ENCODE assay signal across 22 cellular contexts in genomic region chr1:153662269-153662668, GRCh38. TPM values are rescaled to one million over a fixed set of nuclear protein-coding genes. Genes with fewer than 3 reads are reported as not detected.
A peak's percentile ranks its signal among the peaks of the same experiment; 100 is the strongest.
DNase-seq lines count a peak whose midpoint lies in the region; ATAC-seq and TF ChIP-seq lines count a peak whose summit lies in the region.
"Had no signal": no experiment of that assay in that cellular context is flagged by ENCODE, and none has a peak within 500 bp of the region (broad histone marks: within the 10 kb centered on the region; RNA-seq: fewer than 3 reads in every experiment).

No MANE protein-coding gene starts in this region.

- no peak overlapping the region for H3K4me3 ChIP-seq in ACC112 (ENCODE audit: low read depth, low read length)
- H3K4me3 ChIP-seq: coronary artery, tibial nerve had no signal

- TF ChIP-seq CTCF in Calu3 (IDR thresholded peaks at IDR 0.05; ENCODE audit: unreplicated experiment) (no peak), nephron progenitor cell (IDR thresholded peaks at IDR 0.05) (no peak)

- intact Hi-C loops in Calu3 (cut with micrococcal nuclease; ENCODE audit: unreplicated experiment), result no loop called here

- peaks cover 28% of the 10 kb centered on the region for H3K36me3 ChIP-seq in ACC112 (ENCODE audit: insufficient read depth, low read length)

- no peak overlapping the region for H3K4me3 Mint-ChIP-seq in Calu3 (ENCODE audit: low read depth, unreplicated experiment)
- no peak overlapping the region for H3K4me3 Mint-ChIP-seq in activated T-helper 17 cell treated with anti-CD3 and anti-CD28 coated beads, Interleukin-2, amount 50 U/mL, for 72 hours
- no peak overlapping the region for H3K4me3 Mint-ChIP-seq in nephron progenitor cell
- H3K4me3 Mint-ChIP-seq: activated naive CD4-positive, alpha-beta T cell treated with anti-CD3 and anti-CD28 coated beads, Interleukin-2, amount 50 U/mL, for 24 hours; natural killer cell treated with Interleukin-12 subunit alpha and Interleukin-12 subunit beta and Interleukin-15 and Interleukin-18, amount 100 ng/mL, for 72 hours; stimulated activated naive CD8-positive, alpha-beta T cell treated with anti-CD3 and anti-CD28 coated beads, Interleukin-15, amount 100 ng/mL, for 72 hours; T-helper 1 cell treated with Interleukin-12 subunit alpha and Interleukin-12 subunit beta and Interleukin-4 antibody, amounts not matched to agents 30 μg/mL and 1 μg/mL, for 36 hours had no signal

- peaks cover 22% of the 10 kb centered on the region for H3K4me1 ChIP-seq in ACC112 (ENCODE audit: control insufficient read depth, insufficient read depth, low read length, unreplicated experiment)

- H3K27me3 Mint-ChIP-seq in Calu3 (ENCODE audit: unreplicated experiment) (no peaks in the 10 kb centered on the region), nephron progenitor cell (ENCODE audit: low read depth, poor library complexity) (peaks cover 3% of the 10 kb centered on the region)
- no peaks in the 10 kb centered on the region for H3K27me3 Mint-ChIP-seq in activated T-helper 17 cell treated with anti-CD3 and anti-CD28 coated beads, Interleukin-2, amount 50 U/mL, for 72 hours
- H3K27me3 Mint-ChIP-seq: activated naive CD4-positive, alpha-beta T cell treated with anti-CD3 and anti-CD28 coated beads, Interleukin-2, amount 50 U/mL, for 24 hours; natural killer cell treated with Interleukin-12 subunit alpha and Interleukin-12 subunit beta and Interleukin-15 and Interleukin-18, amount 100 ng/mL, for 72 hours; stimulated activated naive CD8-positive, alpha-beta T cell treated with anti-CD3 and anti-CD28 coated beads, Interleukin-15, amount 100 ng/mL, for 72 hours had no signal

- H3K27me3 ChIP-seq in ACC112 (ENCODE audit: insufficient read depth, low read length), result no peaks in the 10 kb centered on the region
- H3K27me3 ChIP-seq: tibial nerve had no signal

- no peak overlapping the region for H2AFZ ChIP-seq in ACC112 (ENCODE audit: low read length, unreplicated experiment)

- CTCF ChIA-PET in Calu3 (lab: Charles Lee), result no interaction called here

- no peak for DNase-seq in Calu3
- DNase-seq in nephron progenitor cell, result no peak
- DNase-seq in SIG-M5 treated with dmso at 0.1 percent for 504 hours (lab: John Stamatoyannopoulos, UW; ENCODE audit: unreplicated experiment), result no peak
- DNase-seq in cerebellar nuclear complex (lab: John Stamatoyannopoulos, UW), result no peak
- DNase-seq: AML-193; left colon; NCI-H1436 treated with DMSO at 0.1 percent for 48 hours; NCI-H2171; NCI-H526; SHP77; small intestine; stimulated activated naive CD8-positive, alpha-beta T cell treated with anti-CD3 and anti-CD28 coated beads, Interleukin-15, amount 100 ng/mL, for 72 hours had no signal

- TSS peak; percentile 34 for BruUV-seq in Calu3 (replicated peaks; lab: Mats Ljungman, UMichigan)

- H3K27ac Mint-ChIP-seq in Calu3 (ENCODE audit: unreplicated experiment) (no peak overlapping the region), nephron progenitor cell (peak overlapping the region; percentile 85)
- H3K27ac Mint-ChIP-seq in activated T-helper 17 cell treated with anti-CD3 and anti-CD28 coated beads, Interleukin-2, amount 50 U/mL, for 72 hours, result peak overlapping the region; percentile 61
- H3K27ac Mint-ChIP-seq: stimulated activated naive CD8-positive, alpha-beta T cell treated with anti-CD3 and anti-CD28 coated beads, Interleukin-15, amount 100 ng/mL, for 72 hours; T-helper 1 cell treated with Interleukin-12 subunit alpha and Interleukin-12 subunit beta and Interleukin-4 antibody, amounts not matched to agents 30 μg/mL and 1 μg/mL, for 36 hours had no signal

- no peaks in the 10 kb centered on the region for H3K9me3 Mint-ChIP-seq in Calu3 (ENCODE audit: low read depth, unreplicated experiment)
- no peaks in the 10 kb centered on the region for H3K9me3 Mint-ChIP-seq in activated T-helper 17 cell treated with anti-CD3 and anti-CD28 coated beads, Interleukin-2, amount 50 U/mL, for 72 hours
- no peaks in the 10 kb centered on the region for H3K9me3 Mint-ChIP-seq in nephron progenitor cell
- H3K9me3 Mint-ChIP-seq: activated naive CD4-positive, alpha-beta T cell treated with anti-CD3 and anti-CD28 coated beads, Interleukin-2, amount 50 U/mL, for 24 hours; natural killer cell treated with Interleukin-12 subunit alpha and Interleukin-12 subunit beta and Interleukin-15 and Interleukin-18, amount 100 ng/mL, for 72 hours; stimulated activated naive CD8-positive, alpha-beta T cell treated with anti-CD3 and anti-CD28 coated beads, Interleukin-15, amount 100 ng/mL, for 72 hours; T-helper 1 cell treated with Interleukin-12 subunit alpha and Interleukin-12 subunit beta and Interleukin-4 antibody, amounts not matched to agents 30 μg/mL and 1 μg/mL, for 36 hours had no signal

- peak overlapping the region; percentile 14; the same call in 1 of the 2 replicates for H3K27ac ChIP-seq in ACC112 (ENCODE audit: low read depth, low read length)
- H3K27ac ChIP-seq: coronary artery, tibial nerve had no signal

- no peak for ATAC-seq in activated T-helper 17 cell treated with anti-CD3 and anti-CD28 coated beads, Interleukin-2, amount 50 U/mL, for 72 hours (replicated peaks)
- no peak for ATAC-seq in GM21576 (IDR thresholded peaks at IDR 0.05; ENCODE audit: unreplicated experiment)
- ATAC-seq: left colon; natural killer cell treated with Interleukin-12 subunit alpha and Interleukin-12 subunit beta and Interleukin-15 and Interleukin-18, amount 100 ng/mL, for 72 hours; stimulated activated naive CD8-positive, alpha-beta T cell treated with anti-CD3 and anti-CD28 coated beads, Interleukin-15, amount 100 ng/mL, for 72 hours had no signal

- H3K4me1 Mint-ChIP-seq in Calu3 (ENCODE audit: low read depth, unreplicated experiment) (peaks cover 8% of the 10 kb centered on the region), nephron progenitor cell (peaks cover 26% of the 10 kb centered on the region)
- H3K4me1 Mint-ChIP-seq in activated T-helper 17 cell treated with anti-CD3 and anti-CD28 coated beads, Interleukin-2, amount 50 U/mL, for 72 hours, result peaks cover 4% of the 10 kb centered on the region

- peaks cover 14% of the 10 kb centered on the region for H3K79me2 ChIP-seq in ACC112 (ENCODE audit: control insufficient read depth, insufficient read depth, low read length, unreplicated experiment)

- H3K36me3 Mint-ChIP-seq in Calu3 (ENCODE audit: insufficient read depth, unreplicated experiment) (peaks cover 77% of the 10 kb centered on the region), nephron progenitor cell (ENCODE audit: low read depth) (peaks cover 64% of the 10 kb centered on the region)
- peaks cover 16% of the 10 kb centered on the region for H3K36me3 Mint-ChIP-seq in activated T-helper 17 cell treated with anti-CD3 and anti-CD28 coated beads, Interleukin-2, amount 50 U/mL, for 72 hours (ENCODE audit: low read depth)

RNA-seq across cellular contexts. Expression of gene SNAPIN, which starts 3.8 kb away (rescaled TPM):
- 45.0 and 46.8 TPM in 2 replicates for total RNA-seq in Calu3 (2022)
- 10 to 100 TPM; 27.3 to 29.0 TPM for total RNA-seq in activated T-helper 17 cell treated with anti-CD3 and anti-CD28 coated beads, Interleukin-2, amount 50 U/mL, for 72 hours

RNA-seq across cellular contexts. Expression of gene ILF2, which starts 8.5 kb away (rescaled TPM):
- total RNA-seq in Calu3 (2022), result 253 and 292 TPM in 2 replicates
- total RNA-seq in activated T-helper 17 cell treated with anti-CD3 and anti-CD28 coated beads, Interleukin-2, amount 50 U/mL, for 72 hours, result 100 to 1,000 TPM; 153 to 245 TPM

RNA-seq across cellular contexts. Expression of gene NPR1, which starts 16.2 kb away (rescaled TPM):
- total RNA-seq in Calu3 (2022), result not detected in 2 replicates
- total RNA-seq in activated T-helper 17 cell treated with anti-CD3 and anti-CD28 coated beads, Interleukin-2, amount 50 U/mL, for 72 hours, result under 1 TPM in 1 of 2 donors, not detected in 1; 0.19 TPM
- total RNA-seq: Daoy; M059J; natural killer cell treated with Interleukin-12 subunit alpha and Interleukin-12 subunit beta and Interleukin-15 and Interleukin-18, amount 100 ng/mL, for 72 hours had no signal

RNA-seq across cellular contexts. Expression of gene CHTOP, which starts 28.4 kb away (rescaled TPM):
- 93.7 and 100 TPM in 2 replicates for total RNA-seq in Calu3 (2022)
- total RNA-seq in activated T-helper 17 cell treated with anti-CD3 and anti-CD28 coated beads, Interleukin-2, amount 50 U/mL, for 72 hours, result 10 to 100 TPM; 70.6 to 88.6 TPM

RNA-seq across cellular contexts. Expression of gene S100A1, which starts 34.0 kb away (rescaled TPM):
- not detected in 2 replicates for total RNA-seq in Calu3 (2022)
- total RNA-seq in activated T-helper 17 cell treated with anti-CD3 and anti-CD28 coated beads, Interleukin-2, amount 50 U/mL, for 72 hours, result not detected
- total RNA-seq: M059J; natural killer cell treated with Interleukin-12 subunit alpha and Interleukin-12 subunit beta and Interleukin-15 and Interleukin-18, amount 100 ng/mL, for 72 hours had no signal
